ENCODE assay signal across 28 cellular contexts in genomic region chr4:3229964-3230363, GRCh38. TPM values are rescaled to one million over a fixed set of nuclear protein-coding genes. Genes with fewer than 3 reads are reported as not detected.
"Had no signal": no experiment of that assay in that cellular context is flagged by ENCODE, and none has a peak within 500 bp of the region (broad histone marks: within the 10 kb centered on the region; RNA-seq: fewer than 3 reads in every experiment).

No MANE protein-coding gene starts in this region.

- ATAC-seq: activated CD8-positive, alpha-beta T cell treated with anti-CD3 and anti-CD28 coated beads, Interleukin-2, amount 10 ng/mL, durations not matched to agents 7 days and 5 days; K562; Panc1; SK-N-SH treated with all-trans-retinoic acid at 6 μM for 48 hours; WTC11 had no signal

- H3K27me3 ChIP-seq: brain microvascular endothelial cell, SJSA1 had no signal

- DNase-seq: activated CD4-positive, alpha-beta T cell treated with anti-CD3 and anti-CD28 coated beads for 48 hours; activated CD4-positive, alpha-beta T cell treated with anti-CD3 and anti-CD28 coated beads, Interleukin-2, amount 50 U/mL, for 4 hours; activated CD4-positive, CD25-positive, alpha-beta regulatory T cell treated with anti-CD3 and anti-CD28 coated beads, Interleukin-2, amount 50 U/mL, for 72 hours; activated CD8-positive, alpha-beta memory T cell treated with anti-CD3 and anti-CD28 coated beads, Interleukin-2, amount 50 U/mL, for 48 hours; activated CD8-positive, alpha-beta T cell treated with anti-CD3 and anti-CD28 coated beads, Interleukin-2, amount 10 ng/mL, durations not matched to agents 7 days and 5 days; activated T-cell treated with anti-CD3 and anti-CD28 coated beads, Interleukin-2, amount 50 U/mL, for 1 hour; amygdala; brain microvascular endothelial cell; caudate nucleus; Karpas-422; MM.1S; NCI-H1105; NCI-H1436; NCI-H1694 treated with DMSO at 0.1 percent for 48 hours; NCI-H2081; NCI-H510A treated with DMSO at 0.1 percent for 48 hours; NCI-H69; NK-92 treated with Interleukin-12 subunit alpha and Interleukin-12 subunit beta, amount 100 ng/mL, for 24 hours; OCI-M1; RPMI8226; SHP77; SW 1271; T-helper 9 cell had no signal

- H3K27ac ChIP-seq: brain microvascular endothelial cell, SJSA1 had no signal

- H3K4me3 ChIP-seq: K562, SJSA1 had no signal

- FAIRE-seq: K562 had no signal

- H3K9me3 ChIP-seq: SJSA1 had no signal

RNA-seq across cellular contexts. Expression of gene MSANTD1, which starts 19.0 kb away (rescaled TPM):
- polyA plus RNA-seq: K562 had no signal
